8 cellular contexts compared by ENCODE assay signal in the genomic region with DNA sequence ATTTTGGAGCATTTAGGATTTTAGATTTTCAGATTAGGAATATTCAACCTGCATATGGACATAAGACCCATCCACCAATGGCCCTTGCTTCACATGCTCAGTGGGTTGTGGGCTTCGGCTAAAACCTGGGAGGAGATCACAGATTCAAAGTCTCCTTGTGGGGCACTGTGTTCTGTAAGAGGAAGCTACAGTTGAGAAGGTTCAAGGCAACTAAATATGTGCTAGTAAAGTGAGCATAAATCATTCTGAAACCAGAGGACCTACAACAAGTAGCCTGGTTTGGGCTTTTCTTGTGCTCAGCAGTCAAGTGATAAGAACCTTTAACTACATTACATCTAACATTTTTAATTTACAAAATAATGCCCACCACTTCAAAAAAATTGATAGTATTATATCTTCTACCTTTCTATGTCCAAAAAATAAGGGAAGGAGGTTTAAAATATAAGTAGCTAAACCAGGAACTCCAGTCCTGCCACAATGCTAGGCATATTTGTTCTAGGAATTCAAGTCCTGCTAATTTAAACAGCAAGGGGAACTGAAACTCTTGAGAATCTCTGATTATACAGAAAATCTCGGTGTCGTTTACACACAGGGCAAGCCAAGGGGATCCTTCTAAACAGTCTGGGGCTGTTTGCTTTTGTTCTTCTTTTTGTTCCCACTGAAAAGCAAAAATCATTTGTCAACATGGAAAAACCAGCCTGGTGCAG. TPM values are rescaled to one million over a fixed set of nuclear protein-coding genes. Genes with fewer than 3 reads are reported as not detected.
A peak's percentile ranks its signal among the peaks of the same experiment; 100 is the strongest.
DNase-seq lines count a peak whose midpoint lies in the region; ATAC-seq and TF ChIP-seq lines count a peak whose summit lies in the region.

No MANE protein-coding gene starts in this region.

- H3K18ac ChIP-seq in H9 (ENCODE audit: insufficient read length, low read depth, low read length) = no peak overlapping the region

- no peaks in the 10 kb centered on the region for H3K9me2 ChIP-seq in Loucy (replicated peaks; ENCODE audit: low read depth, low read length)

- no peak overlapping the region for H2BK20ac ChIP-seq in H9 (ENCODE audit: low read depth, low read length, poor library complexity, severe bottlenecking)

- no peak overlapping the region for H2AK5ac ChIP-seq in H9 (ENCODE audit: insufficient read length, low read length)

- peaks cover 41% of the 10 kb centered on the region; the same call in 1 of the 2 replicates for H3K79me2 ChIP-seq in H9 (ENCODE audit: insufficient read depth, low read length)
- peaks cover 10% of the 10 kb centered on the region for H3K79me2 ChIP-seq in Loucy (ENCODE audit: insufficient read depth, low read length)

- H4K20me1 ChIP-seq in H9 (ENCODE audit: control insufficient read depth, insufficient read depth, insufficient read length) = no peaks in the 10 kb centered on the region
- H4K20me1 ChIP-seq in Loucy (ENCODE audit: insufficient read depth, low read length, poor library complexity, severe bottlenecking) = no peaks in the 10 kb centered on the region

- WGBS in H9 (ENCODE audit: extremely low coverage, insufficient read length, low lambda C conversion rate) = no CpG with 5 or more reads among the region's 3 CpGs

- no peak for TF ChIP-seq CTCF in H9 (conservative IDR thresholded peaks at IDR 0.05)
- TF ChIP-seq CTCF in Loucy (conservative IDR thresholded peaks at IDR 0.05; ENCODE audit: low read length) = no peak
- no peak for TF ChIP-seq CTCF in mucosa of descending colon (IDR thresholded peaks at IDR 0.05)
- no peak for TF ChIP-seq CTCF in endothelial cell (IDR thresholded peaks at IDR 0.05; ENCODE audit: unreplicated experiment)

- H4K5ac ChIP-seq in H9 (ENCODE audit: insufficient read length, low read depth, low read length) = no peak overlapping the region

- no peak overlapping the region for H2BK15ac ChIP-seq in H9 (ENCODE audit: low read depth, low read length)

- H3K23ac ChIP-seq in H9 (ENCODE audit: insufficient read length, low read depth, low read length) = no peak overlapping the region

- H3K4me3 ChIP-seq in Loucy (ENCODE audit: low read length, poor library complexity, severe bottlenecking) (no peak overlapping the region), mucosa of descending colon (no peak overlapping the region)

- no peaks in the 10 kb centered on the region for H3K27me3 ChIP-seq in H9 (ENCODE audit: insufficient read depth, low read length)
- H3K27me3 ChIP-seq in Loucy (ENCODE audit: insufficient read depth, low read length, poor library complexity, severe bottlenecking) = no peaks in the 10 kb centered on the region

- H2AFZ ChIP-seq in H9 (ENCODE audit: low read length) (no peak overlapping the region), Loucy (ENCODE audit: low read length) (no peak overlapping the region)

- no peak overlapping the region for H2BK12ac ChIP-seq in H9 (ENCODE audit: insufficient read length, low read depth, low read length)

- no peak overlapping the region for H3K4me3 Mint-ChIP-seq in H9
- no peak overlapping the region for H3K4me3 Mint-ChIP-seq in endothelial cell (ENCODE audit: unreplicated experiment)

- no peak for DNase-seq in H9
- DNase-seq in mucosa of descending colon = no peak
- no peak for DNase-seq in NCI-H1694 treated with DMSO at 0.1 percent for 48 hours (lab: John Stamatoyannopoulos, UW)
- no peak for DNase-seq in endothelial cell (ENCODE audit: low spot score)
- no peak for DNase-seq in EL
- no peak for DNase-seq in G401 (ENCODE audit: low spot score)

- H3K4me1 ChIP-seq in H9 (ENCODE audit: insufficient read depth, low read length) (peaks cover 2% of the 10 kb centered on the region; the same call in 1 of the 2 replicates), Loucy (ENCODE audit: insufficient read depth, low read length, poor library complexity, severe bottlenecking) (peaks cover 16% of the 10 kb centered on the region), mucosa of descending colon (ENCODE audit: low read depth) (peaks cover 14% of the 10 kb centered on the region)

- H3K23me2 ChIP-seq in H9 (ENCODE audit: insufficient read length, low read depth, low read length, poor library complexity, severe bottlenecking) = no peaks in the 10 kb centered on the region

- no peak overlapping the region for H2BK120ac ChIP-seq in H9 (ENCODE audit: low read depth, low read length, poor library complexity, severe bottlenecking)

- H3K9me3 Mint-ChIP-seq in H9 (no peaks in the 10 kb centered on the region), endothelial cell (ENCODE audit: unreplicated experiment) (no peaks in the 10 kb centered on the region)

- no peak overlapping the region for H4K91ac ChIP-seq in H9 (ENCODE audit: insufficient read length, low read depth, low read length)

- ATAC-seq in GM18858 (IDR thresholded peaks at IDR 0.05; ENCODE audit: unreplicated experiment) = peak; percentile 83
- ATAC-seq in mucosa of descending colon = peak; percentile 26

- no peaks in the 10 kb centered on the region for H3K36me3 ChIP-seq in Loucy (ENCODE audit: insufficient read depth, low read length)
- no peaks in the 10 kb centered on the region for H3K36me3 ChIP-seq in mucosa of descending colon (ENCODE audit: low read depth)

- no peak overlapping the region for H3K4ac ChIP-seq in H9 (ENCODE audit: low read depth, low read length)

- H3K79me1 ChIP-seq in H9 (ENCODE audit: insufficient read depth, low read depth, low read length, poor library complexity, severe bottlenecking) = peaks cover 14% of the 10 kb centered on the region

- H3F3A ChIP-seq in Loucy (ENCODE audit: low read depth) = no peaks in the 10 kb centered on the region

- H3K4me2 ChIP-seq in H9 (ENCODE audit: insufficient read depth, insufficient read length, low read length) = no peak overlapping the region
- peak overlapping the region; percentile 19 for H3K4me2 ChIP-seq in Loucy (ENCODE audit: low read depth, low read length, poor library complexity, severe bottlenecking)

- peak overlapping the region; percentile 24 to 82 (median 80); a peak in 5 of 7 replicates for H3K27ac Mint-ChIP-seq in H9
- no peak overlapping the region for H3K27ac Mint-ChIP-seq in endothelial cell (ENCODE audit: unreplicated experiment)

- no peaks in the 10 kb centered on the region for H3K27me3 Mint-ChIP-seq in H9 (ENCODE audit: low read depth)
- H3K27me3 Mint-ChIP-seq in endothelial cell (ENCODE audit: unreplicated experiment) = no peaks in the 10 kb centered on the region

- H3K4me1 Mint-ChIP-seq in H9 (peaks cover 46% of the 10 kb centered on the region in 2 experiments), endothelial cell (ENCODE audit: unreplicated experiment) (peaks cover 21% of the 10 kb centered on the region)

- in situ Hi-C loops in G401 (cut with HindIII; ENCODE audit: low sequenced_read_pairs) = no loop called here

- H3T11ph ChIP-seq in H9 (ENCODE audit: low read length) = no peak overlapping the region

- H3K36me3 Mint-ChIP-seq in H9 (ENCODE audit: insufficient read depth in 1 of 3, low read depth in 3 of 3) = peaks cover 4 to 16% (median 13%) of the 10 kb centered on the region in 3 experiments
- H3K36me3 Mint-ChIP-seq in endothelial cell (ENCODE audit: low read depth, unreplicated experiment) = peaks cover 18% of the 10 kb centered on the region

- H3K14ac ChIP-seq in H9 (ENCODE audit: insufficient read depth, low read length) = no peak overlapping the region

- H2BK5ac ChIP-seq in H9 (ENCODE audit: insufficient read length, low read length) = no peak overlapping the region

- intact Hi-C loops in mucosa of descending colon (cut with DNase I, micrococcal nuclease) = no loop called here

- H3K56ac ChIP-seq in H9 (ENCODE audit: insufficient read length, low read depth, low read length) = no peak overlapping the region

- H3K9ac ChIP-seq in H9 (ENCODE audit: extremely low read depth, insufficient read length, low read length) = no peak overlapping the region
- no peak overlapping the region for H3K9ac ChIP-seq in Loucy (ENCODE audit: low read depth, low read length, poor library complexity, severe bottlenecking)

- H3K27ac ChIP-seq in H9 (ENCODE audit: insufficient read length, low read depth, low read length) = no peak overlapping the region

- no peak overlapping the region for H4K8ac ChIP-seq in H9 (replicated peaks; ENCODE audit: insufficient read length, low read depth, low read length)

- H3K9me3 ChIP-seq in H9 (ENCODE audit: control insufficient read depth, low read depth, low read length) (no peaks in the 10 kb centered on the region), Loucy (ENCODE audit: insufficient read depth, low read depth, low read length) (no peaks in the 10 kb centered on the region), mucosa of descending colon (no peaks in the 10 kb centered on the region)

RNA-seq across cellular contexts. Expression of a gene that starts 36.6 kb away (rescaled TPM):
- 43.5 and 44.6 TPM in 2 replicates for total RNA-seq in H9 (2021)
- total RNA-seq in mucosa of descending colon = 10 to 100 TPM; 28.7 to 34.1 (median 30.5) TPM
- 65.8 TPM for total RNA-seq in endothelial cell (ENCODE audit: unreplicated experiment)
- 0.12 and 0.17 TPM in 2 replicates for total RNA-seq in G401 (2014; rRNA removed; shearing (Covaris generic))

Comparison
In these comparisons a context has a peak if more than half of its experiments do, and no peak if none do; other contexts are left out.
1. RNA of a gene that starts 36.6 kb away (total RNA-seq): 65.8 TPM in endothelial cell (single experiment), 43.5 to 44.6 TPM in H9 and 28.7 to 34.1 TPM in mucosa of descending colon; 0.12 to 0.17 TPM in G401; every median in the first group is over 10 times any median in the second.